Comparison of ENCODE assay signal across 8 cellular contexts in the genomic region with DNA sequence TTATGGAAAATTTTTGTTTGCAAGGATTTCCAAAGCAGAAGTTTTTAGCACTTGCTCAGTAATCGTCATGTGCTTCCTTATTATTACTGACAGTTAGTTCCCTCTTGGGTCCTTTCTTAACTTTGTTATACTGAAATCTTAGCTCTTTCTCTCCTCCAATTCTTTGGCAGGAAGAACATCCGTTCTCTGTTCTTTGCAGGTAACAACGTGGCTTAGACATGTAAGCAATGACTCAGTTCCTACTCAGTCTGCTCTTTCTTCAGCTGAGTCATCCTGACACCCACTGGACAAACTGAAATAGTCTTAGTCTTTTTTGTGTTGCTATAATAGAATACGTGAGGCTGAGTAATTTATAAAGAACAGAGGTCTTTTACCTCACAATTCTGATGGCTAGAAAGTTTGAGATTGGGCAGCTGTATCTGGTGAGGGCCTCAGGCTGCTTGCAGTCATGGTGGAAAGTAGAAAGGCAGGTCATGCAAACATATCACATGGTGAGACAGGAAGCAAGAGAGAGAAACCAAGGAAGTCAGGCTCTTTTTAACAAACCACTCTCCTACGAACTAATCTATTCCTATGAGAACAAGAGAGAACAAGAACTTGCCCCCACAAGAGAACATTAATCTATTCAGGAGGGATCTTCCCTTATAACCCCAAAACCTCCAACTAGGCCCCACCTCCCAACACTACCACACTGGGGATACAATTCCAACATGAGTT. TPM values are rescaled to one million over a fixed set of nuclear protein-coding genes. Genes with fewer than 3 reads are reported as not detected.
DNase-seq lines count a peak whose midpoint lies in the region; ATAC-seq and TF ChIP-seq lines count a peak whose summit lies in the region.

No MANE protein-coding gene starts in this region.

- H3K27ac ChIP-seq in AG04450 (ENCODE audit: low read depth, low read length) (peak overlapping the region; percentile 82), SK-N-SH (ENCODE audit: low read depth in 2 of 2, low read length in 1 of 2) (no peak overlapping the region)

- DNase-seq in AG04450 (ENCODE audit: low read depth, low spot score) (peak; percentile 60), SK-N-SH (no peak), T47D (ENCODE audit: low read depth in 1 of 2, low spot score in 1 of 2) (peak; percentile 60 to 75), natural killer cell (no peak), ureter (ENCODE audit: low spot score) (no peak), lower leg skin (ENCODE audit: low spot score in 2 of 2) (no peak)

- H3K4me1 ChIP-seq in SK-N-SH (ENCODE audit: control insufficient read depth in 1 of 2, insufficient read depth in 2 of 2, low read depth in 1 of 2, low read length in 1 of 2): no peaks in the 10 kb centered on the region

- H3K27me3 ChIP-seq in AG04450 (ENCODE audit: control insufficient read depth, insufficient read depth, low read length): no peaks in the 10 kb centered on the region
- H3K27me3 ChIP-seq in SK-N-SH (ENCODE audit: insufficient read depth): peaks cover 11% of the 10 kb centered on the region; the same call in 1 of the 2 replicates

- H3K9me2 ChIP-seq in SK-N-SH: no peaks in the 10 kb centered on the region

- in situ Hi-C loops in T47D (cut with HindIII; ENCODE audit: low pct_unique_long_range_greater_than_20kb, low sequenced_read_pairs): no loop called here

- no peak for TF ChIP-seq EP300 in SK-N-SH (IDR thresholded peaks at IDR 0.05; ENCODE audit: borderline replicate concordance in 1 of 2, low read depth in 1 of 2, low read length in 1 of 2)

- CTCF ChIA-PET in AG04450 (lab: Charles Lee): interaction anchor here (0.9 to 2.9 kb wide), 4 partner anchors 22 to 536 kb away, joined by 3 to 9 read pairs (median 4); no protein-coding TSS in a partner anchor
- CTCF ChIA-PET in SK-N-SH (lab: Yijun Ruan, JAX): no interaction called here

- H2AFZ ChIP-seq in SK-N-SH (ENCODE audit: low read depth): peak overlapping the region; percentile 71; the same call in 1 of the 2 replicates

- H3K4me1 Mint-ChIP-seq in natural killer cell: peaks cover 55 to 60% of the 10 kb centered on the region in 2 donors

- peaks cover 8% of the 10 kb centered on the region for H3F3A ChIP-seq in SK-N-SH (replicated peaks; ENCODE audit: insufficient read depth)

- H3K4me2 ChIP-seq in SK-N-SH: peak overlapping the region; percentile 29; the same call in 1 of the 2 replicates

- peaks cover 2 to 9% of the 10 kb centered on the region in 2 donors for H3K9me3 Mint-ChIP-seq in natural killer cell

- TF ChIP-seq RAD21 in SK-N-SH (IDR thresholded peaks at IDR 0.05; ENCODE audit: low read length): no peak

- POLR2A ChIA-PET in AG04450 (lab: Yijun Ruan, JAX) (no interaction called here), SK-N-SH (lab: Yijun Ruan, JAX) (no interaction called here)

- ATAC-seq in GM19025 (IDR thresholded peaks at IDR 0.05; ENCODE audit: low read depth, unreplicated experiment) (peak; percentile 92), HG03139 (IDR thresholded peaks at IDR 0.05; ENCODE audit: unreplicated experiment) (peak; percentile 96), natural killer cell (peak; percentile 84 to 88 (median 87))

- H3K9ac ChIP-seq in SK-N-SH: no peak overlapping the region

- 2% methylated on average over 5 of the region's 5 CpGs for WGBS in SK-N-SH (ENCODE audit: low lambda C conversion rate)
- 34 to 35% methylated on average over 5 of the region's 5 CpGs for WGBS in lower leg skin, 2 donors

- H3K79me2 ChIP-seq in SK-N-SH (ENCODE audit: insufficient read depth): no peaks in the 10 kb centered on the region

- no peak for TF ChIP-seq CTCF in AG04450 (IDR thresholded peaks at IDR 0.05; ENCODE audit: low read depth, low read length)
- no peak for TF ChIP-seq CTCF in SK-N-SH (IDR thresholded peaks at IDR 0.05)
- no peak for TF ChIP-seq CTCF in natural killer cell (IDR thresholded peaks at IDR 0.05)
- TF ChIP-seq CTCF in lower leg skin (IDR thresholded peaks at IDR 0.05): no peak

- H3K9me3 ChIP-seq in AG04450 (ENCODE audit: control insufficient read depth, insufficient read depth, low read length) (no peaks in the 10 kb centered on the region), SK-N-SH (no peaks in the 10 kb centered on the region)

- no peaks in the 10 kb centered on the region for H3K27me3 Mint-ChIP-seq in natural killer cell (ENCODE audit: low read depth in 2 of 2)

- peak overlapping the region; percentile 83 for H3K4me3 Mint-ChIP-seq in natural killer cell

- TF ChIP-seq POLR2A in lower leg skin (IDR thresholded peaks at IDR 0.05): no peak

- H4K20me1 ChIP-seq in SK-N-SH (ENCODE audit: insufficient read depth): no peaks in the 10 kb centered on the region

- H3K4me3 ChIP-seq in AG04450 (ENCODE audit: low read depth, low read length) (no peak overlapping the region), SK-N-SH (ENCODE audit: low read depth in 2 of 2, low read length in 1 of 2) (no peak overlapping the region), lower leg skin (ENCODE audit: low read depth, poor library complexity, severe bottlenecking) (no peak overlapping the region)

- no peaks in the 10 kb centered on the region for H3K36me3 ChIP-seq in SK-N-SH (replicated peaks in 1 of 2; ENCODE audit: control insufficient read depth in 1 of 2, insufficient read depth in 2 of 2, low read length in 1 of 2)

- H3K27ac Mint-ChIP-seq in natural killer cell: peak overlapping the region; percentile 88 to 96

- H3K36me3 Mint-ChIP-seq in natural killer cell: peaks cover 12% of the 10 kb centered on the region

- intact Hi-C loops in natural killer cell (cut with micrococcal nuclease) (loop anchor here (2.0 kb wide), 1 partner anchor 21 kb away; no protein-coding TSS in a partner anchor), lower leg skin (cut with DNase I; ENCODE audit: low total_unique reads) (no loop called here)

TF ChIP-seq in SK-N-SH, 30 proteins besides CTCF, POLR2A, EP300 and RAD21:
- TF ChIP-seq RFX5 (IDR thresholded peaks at IDR 0.05; ENCODE audit: low read length): no peak
- TF ChIP-seq, protein P1, sequence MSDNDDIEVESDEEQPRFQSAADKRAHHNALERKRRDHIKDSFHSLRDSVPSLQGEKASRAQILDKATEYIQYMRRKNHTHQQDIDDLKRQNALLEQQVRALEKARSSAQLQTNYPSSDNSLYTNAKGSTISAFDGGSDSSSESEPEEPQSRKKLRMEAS (IDR thresholded peaks at IDR 0.05; ENCODE audit: low read depth): no peak
- TF ChIP-seq JUND (IDR thresholded peaks at IDR 0.05): peak; percentile 30; the same call in 1 of the 2 replicates
- no peak for TF ChIP-seq GATA2 (CRISPR knock-in tag; IDR thresholded peaks at IDR 0.05)
- peak; percentile 61 for TF ChIP-seq FOSL2 (IDR thresholded peaks at IDR 0.05; ENCODE audit: borderline replicate concordance, low read depth)
- no peak for TF ChIP-seq USF1 (IDR thresholded peaks at IDR 0.05; ENCODE audit: borderline replicate concordance, low read depth)

RNA-seq across cellular contexts. Expression of gene TESPA1, which starts 49.2 kb away (rescaled TPM):
- polyA plus RNA-seq in AG04450 (2011; rRNA removed): not detected in 2 replicates
- polyA minus RNA-seq in AG04450 (2011; rRNA and poly(A)+ RNA removed): not detected in 2 replicates
- polyA plus RNA-seq in SK-N-SH (2012; rRNA removed): not detected in 2 replicates
- not detected in 2 replicates for polyA plus RNA-seq in SK-N-SH (2012; cell fraction: cytosol; rRNA removed)
- not detected in 2 replicates for polyA plus RNA-seq in SK-N-SH (2012; cell fraction: nucleus; rRNA removed)
- 10 to 100 TPM; 39.9 to 59.6 (median 53.5) TPM for total RNA-seq in natural killer cell
- 1.3 TPM for total RNA-seq in ureter
- under 1 TPM in 1 of 4 donors, not detected in 3; 0.68 TPM for total RNA-seq in lower leg skin

Comparison
In these comparisons a context has a peak if more than half of its experiments do, and no peak if none do; other contexts are left out.
1. DNase-seq: peak in AG04450 (single experiment) and T47D (2 of 2); none in SK-N-SH (single experiment), natural killer cell (single experiment), ureter (single experiment) and lower leg skin (0 of 2).
2. RNA of gene TESPA1, which starts 49.2 kb away (total RNA-seq): 39.9 to 59.6 TPM in natural killer cell; 1.3 TPM in ureter (single experiment) and 0.68 TPM in lower leg skin; every median in the first group is over 10 times any median in the second.
3. Peak in every context shown above with its lines, with median percentiles within 50 percentile points of each other: ATAC-seq.